In genomic region chr17:42686520-42687137, GRCh38 we compare ENCODE assay signal across 20 cellular contexts. TPM values are rescaled to one million over a fixed set of nuclear protein-coding genes. Genes with fewer than 3 reads are reported as not detected.
"Had no signal": no experiment of that assay in that cellular context is flagged by ENCODE, and none has a peak within 500 bp of the region (broad histone marks: within the 10 kb centered on the region; RNA-seq: fewer than 3 reads in every experiment).

No MANE protein-coding gene starts in this region.

- H3K27me3 ChIP-seq: ascending aorta, dorsolateral prefrontal cortex, esophagus muscularis mucosa, tibial nerve, vagina had no signal

- H3K36me3 ChIP-seq: prostate gland had no signal

- ATAC-seq: activated naive CD8-positive, alpha-beta T cell treated with anti-CD3 and anti-CD28 coated beads, Interleukin-2, amount 50 U/mL, for 24 hours; left lobe of liver; mucosa of descending colon; naive thymus-derived CD8-positive, alpha-beta T cell; sciatic nerve; stimulated activated naive B cell treated with anti-CD40 and anti-IgM and Interleukin-4, amounts not matched to agents 10 μg/mL and 1 μg/mL and 100 μg/mL, for 72 hours had no signal

- H3K9me3 Mint-ChIP-seq: activated B cell treated with CpG ODN at 0.5 μM for 24 hours; activated CD4-positive, alpha-beta T cell treated with anti-CD3 and anti-CD28 coated beads, Interleukin-2, amount 10 ng/mL, durations not matched to agents 24 days and 14 days; activated naive CD8-positive, alpha-beta T cell treated with anti-CD3 and anti-CD28 coated beads, Interleukin-2, amount 50 U/mL, for 24 hours; naive thymus-derived CD8-positive, alpha-beta T cell; stimulated activated naive B cell treated with anti-CD40 and anti-IgM and Interleukin-4, amounts not matched to agents 10 μg/mL and 1 μg/mL and 100 μg/mL, for 72 hours had no signal

- H3K4me3 ChIP-seq: ascending aorta, esophagus muscularis mucosa, mucosa of descending colon, prostate gland, tibial nerve, vagina had no signal

- H3K27ac Mint-ChIP-seq: activated B cell treated with CpG ODN at 0.5 μM for 24 hours; activated CD4-positive, alpha-beta T cell treated with anti-CD3 and anti-CD28 coated beads, Interleukin-2, amount 10 ng/mL, durations not matched to agents 24 days and 14 days; activated naive CD8-positive, alpha-beta T cell treated with anti-CD3 and anti-CD28 coated beads, Interleukin-2, amount 50 U/mL, for 24 hours had no signal

- DNase-seq: activated B cell treated with CpG ODN at 0.5 μM for 24 hours; activated CD4-positive, alpha-beta T cell treated with anti-CD3 and anti-CD28 coated beads, Interleukin-2, amount 10 ng/mL, durations not matched to agents 24 days and 14 days; activated CD8-positive, alpha-beta memory T cell treated with anti-CD3 and anti-CD28 coated beads for 24 hours; activated naive CD4-positive, alpha-beta T cell treated with Interleukin-2 at 50 U/mL for 16 hours; activated naive CD8-positive, alpha-beta T cell treated with anti-CD3 and anti-CD28 coated beads, Interleukin-2, amount 50 U/mL, for 24 hours; dorsolateral prefrontal cortex; mammary epithelial cell; mucosa of descending colon; naive thymus-derived CD8-positive, alpha-beta T cell; occipital lobe; stimulated activated CD4-positive, alpha-beta T cell treated with anti-CD3 and anti-CD28 coated beads, Interleukin-2, amount 100 ng/mL, for 24 hours; stimulated activated naive B cell treated with anti-CD40 and anti-IgM and Interleukin-4, amounts not matched to agents 10 μg/mL and 1 μg/mL and 100 μg/mL, for 72 hours had no signal

- H3K4me3 Mint-ChIP-seq: activated B cell treated with CpG ODN at 0.5 μM for 24 hours; activated CD4-positive, alpha-beta T cell treated with anti-CD3 and anti-CD28 coated beads, Interleukin-2, amount 10 ng/mL, durations not matched to agents 24 days and 14 days; activated naive CD8-positive, alpha-beta T cell treated with anti-CD3 and anti-CD28 coated beads, Interleukin-2, amount 50 U/mL, for 24 hours; naive thymus-derived CD8-positive, alpha-beta T cell; stimulated activated naive B cell treated with anti-CD40 and anti-IgM and Interleukin-4, amounts not matched to agents 10 μg/mL and 1 μg/mL and 100 μg/mL, for 72 hours had no signal

- H3K36me3 Mint-ChIP-seq: naive thymus-derived CD8-positive, alpha-beta T cell had no signal

RNA-seq across cellular contexts. Expression of gene CCR10, which starts 5.0 kb away (rescaled TPM):
- total RNA-seq: bronchial epithelial cell had no signal

RNA-seq across cellular contexts. Expression of gene PLEKHH3, which starts 9.8 kb away (rescaled TPM):
- total RNA-seq: naive thymus-derived CD8-positive, alpha-beta T cell had no signal
